8 cellular contexts compared by ENCODE assay signal in genomic region chr11:68038226-68038717, GRCh38. TPM values are rescaled to one million over a fixed set of nuclear protein-coding genes. Genes with fewer than 3 reads are reported as not detected.
DNase-seq lines count a peak whose midpoint lies in the region; ATAC-seq and TF ChIP-seq lines count a peak whose summit lies in the region.

No MANE protein-coding gene starts in this region.

- peak overlapping the region; percentile 68 for H3K27ac ChIP-seq in AG04450 (ENCODE audit: low read depth, low read length)
- peak overlapping the region; percentile 84 for H3K27ac ChIP-seq in mesodermal cell (ENCODE audit: low read depth, low read length, severe bottlenecking)

- 67 to 78% methylated on average over 8 to 13 of the region's 13 CpGs for WGBS in mesodermal cell (ENCODE audit: insufficient coverage in 2 of 2), 2 experiments

- no peak for TF ChIP-seq CTCF in AG04450 (IDR thresholded peaks at IDR 0.05; ENCODE audit: low read depth, low read length)
- no peak for TF ChIP-seq CTCF in cardiac fibroblast (IDR thresholded peaks at IDR 0.05; ENCODE audit: low read depth, low read length)

- DNase-seq in AG04450 (ENCODE audit: low read depth, low spot score), result no peak
- peak; percentile 43 for DNase-seq in LHCN-M2 (ENCODE audit: low read depth)
- DNase-seq in cardiac fibroblast (ENCODE audit: low read depth in 2 of 2), result no peak
- no peak for DNase-seq in NOMO-1 (lab: John Stamatoyannopoulos, UW; ENCODE audit: unreplicated experiment in 2 of 2)
- no peak for DNase-seq in NCI-H187 treated with DMSO at 0.1 percent for 48 hours (lab: John Stamatoyannopoulos, UW)

- POLR2A ChIA-PET in AG04450 (lab: Yijun Ruan, JAX), result interaction anchor here (1.0 to 2.0 kb wide), 2 partner anchors 8 to 234 kb away, joined by 3 to 5 read pairs; partner anchors contain the start of genes C11orf24 and NDUFS8

- H3K4me3 ChIP-seq in AG04450 (ENCODE audit: low read depth, low read length), result peak overlapping the region; percentile 70
- H3K4me3 ChIP-seq in cardiac fibroblast (replicated peaks in 1 of 2; ENCODE audit: low read depth in 2 of 2, low read length in 2 of 2), result peak overlapping the region; percentile 77 to 80
- H3K4me3 ChIP-seq in mesodermal cell (ENCODE audit: extremely low read depth, insufficient read depth, low read length, poor library complexity, severe bottlenecking), result peak overlapping the region; percentile 56

- no peaks in the 10 kb centered on the region; the same call in 1 of the 2 replicates for H3K9me3 ChIP-seq in AG04450 (ENCODE audit: control insufficient read depth, insufficient read depth, low read length)
- no peaks in the 10 kb centered on the region for H3K9me3 ChIP-seq in mesodermal cell (ENCODE audit: control insufficient read depth, low read length)

- no peaks in the 10 kb centered on the region for H3K27me3 ChIP-seq in AG04450 (ENCODE audit: control insufficient read depth, insufficient read depth, low read length)

- ATAC-seq in GM19467 (IDR thresholded peaks at IDR 0.05; ENCODE audit: unreplicated experiment) (no peak), HG02840 (IDR thresholded peaks at IDR 0.05; ENCODE audit: low FRiP score, unreplicated experiment) (no peak)

- CTCF ChIA-PET in AG04450 (lab: Charles Lee), result interaction anchor here (0.6 kb wide), 1 partner anchor 29 kb away, joined by 3 read pairs; no protein-coding TSS in a partner anchor

- peaks cover 29% of the 10 kb centered on the region for H3K4me1 ChIP-seq in mesodermal cell (ENCODE audit: control insufficient read depth, insufficient read depth, low read length, poor library complexity, severe bottlenecking)

- H3K36me3 ChIP-seq in mesodermal cell (ENCODE audit: control insufficient read depth, insufficient read depth, low read length), result peaks cover 34% of the 10 kb centered on the region

RNA-seq across cellular contexts. Expression of gene TCIRG1, which starts 0.6 kb away (rescaled TPM):
- polyA plus RNA-seq in AG04450 (2011; rRNA removed), result 26.5 and 39.0 TPM in 2 replicates
- 26.7 and 34.1 TPM in 2 replicates for polyA minus RNA-seq in AG04450 (2011; rRNA and poly(A)+ RNA removed)
- 71.2 and 75.2 TPM in 2 replicates for total RNA-seq in LHCN-M2 (2014; rRNA removed)
- 29.0 TPM for polyA plus RNA-seq in LHCN-M2 (2012)
- polyA plus RNA-seq in mesodermal cell (2013, experiment 1 of 2), result 108 TPM
- 87.4 TPM for polyA plus RNA-seq in mesodermal cell (2013, experiment 2 of 2)

RNA-seq across cellular contexts. Expression of gene NDUFS8, which starts 7.8 kb away (rescaled TPM):
- polyA plus RNA-seq in AG04450 (2011; rRNA removed), result 42.5 and 65.3 TPM in 2 replicates
- polyA minus RNA-seq in AG04450 (2011; rRNA and poly(A)+ RNA removed), result 43.0 and 58.8 TPM in 2 replicates
- total RNA-seq in LHCN-M2 (2014; rRNA removed), result 171 and 215 TPM in 2 replicates
- 293 TPM for polyA plus RNA-seq in LHCN-M2 (2012)
- polyA plus RNA-seq in mesodermal cell (2013, experiment 1 of 2), result 152 TPM
- 130 TPM for polyA plus RNA-seq in mesodermal cell (2013, experiment 2 of 2)

RNA-seq across cellular contexts. Expression of gene ALDH3B1, which starts 28.1 kb away (rescaled TPM):
- polyA plus RNA-seq in AG04450 (2011; rRNA removed), result 24.0 and 32.7 TPM in 2 replicates
- 11.0 and 12.8 TPM in 2 replicates for polyA minus RNA-seq in AG04450 (2011; rRNA and poly(A)+ RNA removed)
- total RNA-seq in LHCN-M2 (2014; rRNA removed), result 59.0 and 60.2 TPM in 2 replicates
- polyA plus RNA-seq in LHCN-M2 (2012), result 61.5 TPM
- polyA plus RNA-seq in mesodermal cell (2013, experiment 1 of 2), result 1.1 TPM
- 1.4 TPM for polyA plus RNA-seq in mesodermal cell (2013, experiment 2 of 2)

RNA-seq across cellular contexts. Expression of gene UNC93B1, which starts 34.4 kb away (rescaled TPM):
- polyA plus RNA-seq in AG04450 (2011; rRNA removed), result 11.3 and 16.2 TPM in 2 replicates
- 23.8 and 26.2 TPM in 2 replicates for polyA minus RNA-seq in AG04450 (2011; rRNA and poly(A)+ RNA removed)
- 18.0 and 21.9 TPM in 2 replicates for total RNA-seq in LHCN-M2 (2014; rRNA removed)
- 15.2 TPM for polyA plus RNA-seq in LHCN-M2 (2012)
- polyA plus RNA-seq in mesodermal cell (2013, experiment 1 of 2), result 15.0 TPM
- 12.5 TPM for polyA plus RNA-seq in mesodermal cell (2013, experiment 2 of 2)
